ENCODE assay signal across 14 cellular contexts in the genomic region with DNA sequence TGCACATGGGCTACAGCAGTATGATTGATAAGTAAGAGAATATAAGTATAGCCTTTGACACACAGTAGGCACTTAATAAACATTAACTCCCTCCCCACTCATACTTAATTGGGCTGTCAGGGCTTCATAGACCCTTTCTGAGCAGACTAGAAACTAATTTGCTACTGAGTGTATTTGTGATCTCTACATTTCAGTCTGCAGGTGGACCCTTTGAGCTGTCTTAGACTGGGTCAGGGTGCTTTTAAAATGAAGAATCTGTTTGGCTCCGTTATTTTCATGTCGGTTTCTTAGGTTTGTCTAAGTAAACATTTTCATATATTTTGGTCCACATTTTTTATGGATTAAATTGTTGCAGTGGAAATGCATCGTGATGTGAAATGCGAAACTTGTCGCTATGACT. TPM values are rescaled to one million over a fixed set of nuclear protein-coding genes. Genes with fewer than 3 reads are reported as not detected.
DNase-seq lines count a peak whose midpoint lies in the region; ATAC-seq, FAIRE-seq and TF ChIP-seq lines count a peak whose summit lies in the region.
"Had no signal": no experiment of that assay in that cellular context is flagged by ENCODE, and none has a peak within 500 bp of the region (broad histone marks: within the 10 kb centered on the region; RNA-seq: fewer than 3 reads in every experiment).

No MANE protein-coding gene starts in this region.

- H3K9ac ChIP-seq in H9 (ENCODE audit: extremely low read depth, insufficient read length, low read length) (no peak overlapping the region), kidney (ENCODE audit: low read length in 2 of 2) (no peak overlapping the region)

- no peak overlapping the region for H3K23ac ChIP-seq in H9 (ENCODE audit: insufficient read length, low read depth, low read length)

- H2BK15ac ChIP-seq in H9 (ENCODE audit: low read depth, low read length) = no peak overlapping the region

- TF ChIP-seq POLR2A in uterus (IDR thresholded peaks at IDR 0.05) = no peak

- H3K27me3 ChIP-seq in H9 (ENCODE audit: insufficient read depth, low read length) (no peaks in the 10 kb centered on the region), left lung (peaks cover 0 to 21% of the 10 kb centered on the region in 2 donors), uterus (no peaks in the 10 kb centered on the region)

- H3K4me3 ChIP-seq in left lung (no peak overlapping the region), kidney (ENCODE audit: low read length in 2 of 2) (no peak overlapping the region), uterus (no peak overlapping the region)
- H3K4me3 ChIP-seq: transverse colon had no signal

- H3K79me1 ChIP-seq in H9 (ENCODE audit: insufficient read depth, low read depth, low read length, poor library complexity, severe bottlenecking) = no peaks in the 10 kb centered on the region

- in situ Hi-C loops in SK-MEL-5 (cut with HindIII; ENCODE audit: low pct_unique_long_range_greater_than_20kb, low sequenced_read_pairs) = no loop called here

- H2BK20ac ChIP-seq in H9 (ENCODE audit: low read depth, low read length, poor library complexity, severe bottlenecking) = no peak overlapping the region

- peak; percentile 54; the same call in 2 of the 3 replicates for TF ChIP-seq CTCF in H9 (conservative IDR thresholded peaks at IDR 0.05)
- TF ChIP-seq CTCF in left lung (IDR thresholded peaks at IDR 0.05) = no peak
- TF ChIP-seq CTCF in kidney (IDR thresholded peaks at IDR 0.05; ENCODE audit: borderline replicate concordance, extremely low read depth, insufficient read depth) = no peak
- no peak for TF ChIP-seq CTCF in uterus (IDR thresholded peaks at IDR 0.05)

- no peak overlapping the region for H3T11ph ChIP-seq in H9 (ENCODE audit: low read length)

- H3K4ac ChIP-seq in H9 (ENCODE audit: low read depth, low read length) = no peak overlapping the region

- H3K4me1 ChIP-seq in H9 (ENCODE audit: insufficient read depth, low read length) (no peaks in the 10 kb centered on the region), left lung (no peaks in the 10 kb centered on the region), kidney (ENCODE audit: control insufficient read depth in 1 of 2, insufficient read depth in 1 of 2, low read depth in 1 of 2, low read length in 2 of 2) (no peaks in the 10 kb centered on the region), uterus (no peaks in the 10 kb centered on the region)
- H3K4me1 ChIP-seq: Caco-2, transverse colon had no signal

- H3K27ac ChIP-seq in H9 (ENCODE audit: insufficient read length, low read depth, low read length) (no peak overlapping the region), left lung (no peak overlapping the region), kidney (ENCODE audit: low read depth in 2 of 2, low read length in 2 of 2) (no peak overlapping the region), uterus (no peak overlapping the region)
- H3K27ac ChIP-seq: transverse colon had no signal

- H3K18ac ChIP-seq in H9 (ENCODE audit: insufficient read length, low read depth, low read length) = no peak overlapping the region

- no peak overlapping the region for H3K14ac ChIP-seq in H9 (ENCODE audit: insufficient read depth, low read length)

- H4K20me1 ChIP-seq in H9 (ENCODE audit: control insufficient read depth, insufficient read depth, insufficient read length) = no peaks in the 10 kb centered on the region

- peak; percentile 15 for DNase-seq in DMS153 (lab: John Stamatoyannopoulos, UW)
- no peak for DNase-seq in DMS153 treated with DMSO at 0.1 percent for 48 hours (lab: John Stamatoyannopoulos, UW; ENCODE audit: unreplicated experiment)
- DNase-seq in H9 = no peak
- DNase-seq in SK-MEL-5 (ENCODE audit: low read depth, low spot score) = peak; percentile 8
- no peak for DNase-seq in left lung
- DNase-seq in kidney = no peak
- DNase-seq in uterus = no peak
- no peak for DNase-seq in activated CD4-positive, CD25-positive, alpha-beta regulatory T cell (lab: John Stamatoyannopoulos, UW)
- DNase-seq: 8988T; activated CD8-positive, alpha-beta memory T cell treated with anti-CD3 and anti-CD28 coated beads, Interleukin-2, amount 50 U/mL, for 4 hours; Caco-2; transverse colon had no signal

- no peak overlapping the region for H2AK5ac ChIP-seq in H9 (ENCODE audit: insufficient read length, low read length)

- intact Hi-C loops in left lung (cut with DNase I) (no loop called here), kidney (cut with DNase I) (no loop called here), uterus (cut with DNase I; ENCODE audit: low total_unique reads) (no loop called here)

- no peaks in the 10 kb centered on the region for H3K36me3 ChIP-seq in left lung
- H3K36me3 ChIP-seq in kidney (ENCODE audit: control insufficient read depth in 1 of 2, insufficient read depth in 2 of 2, low read length in 2 of 2) = no peaks in the 10 kb centered on the region
- H3K36me3 ChIP-seq in uterus = no peaks in the 10 kb centered on the region
- H3K36me3 ChIP-seq: transverse colon had no signal

- H3K4me3 Mint-ChIP-seq in H9 = no peak overlapping the region
- H3K4me3 Mint-ChIP-seq: activated naive CD8-positive, alpha-beta T cell had no signal

- H3K56ac ChIP-seq in H9 (ENCODE audit: insufficient read length, low read depth, low read length) = no peak overlapping the region

- peaks cover 6 to 10% (median 10%) of the 10 kb centered on the region in 3 experiments; a peak in 5 of 7 replicates for H3K36me3 Mint-ChIP-seq in H9 (ENCODE audit: insufficient read depth in 1 of 3, low read depth in 3 of 3)

- H3K79me2 ChIP-seq in H9 (ENCODE audit: insufficient read depth, low read length) = no peaks in the 10 kb centered on the region

- H2BK120ac ChIP-seq in H9 (ENCODE audit: low read depth, low read length, poor library complexity, severe bottlenecking) = no peak overlapping the region

- WGBS in H9 (ENCODE audit: extremely low coverage, insufficient read length, low lambda C conversion rate) = no CpG with 5 or more reads among the region's 5 CpGs

- H3K4me2 ChIP-seq in H9 (ENCODE audit: insufficient read depth, insufficient read length, low read length) = no peak overlapping the region

- peaks cover 10% of the 10 kb centered on the region in 2 experiments for H3K9me3 Mint-ChIP-seq in H9

- no peak overlapping the region for H2AFZ ChIP-seq in H9 (ENCODE audit: low read length)

- no peak overlapping the region for H2BK12ac ChIP-seq in H9 (ENCODE audit: insufficient read length, low read depth, low read length)

- ATAC-seq in left lung = peak; percentile 34
- ATAC-seq: HepG2 had no signal

- H4K5ac ChIP-seq in H9 (ENCODE audit: insufficient read length, low read depth, low read length) = no peak overlapping the region

- H3K23me2 ChIP-seq in H9 (ENCODE audit: insufficient read length, low read depth, low read length, poor library complexity, severe bottlenecking) = no peaks in the 10 kb centered on the region

- H3K4me1 Mint-ChIP-seq in H9 = no peaks in the 10 kb centered on the region

- no peak overlapping the region for H4K91ac ChIP-seq in H9 (ENCODE audit: insufficient read length, low read depth, low read length)

- H3K27me3 Mint-ChIP-seq in H9 (ENCODE audit: low read depth) = peaks cover 4% of the 10 kb centered on the region

- H3K9me3 ChIP-seq in H9 (ENCODE audit: control insufficient read depth, low read depth, low read length) (no peaks in the 10 kb centered on the region), left lung (peaks cover 0 to 12% of the 10 kb centered on the region in 2 donors), kidney (ENCODE audit: control insufficient read depth in 1 of 2, low read length in 2 of 2) (no peaks in the 10 kb centered on the region), uterus (no peaks in the 10 kb centered on the region)
- H3K9me3 ChIP-seq: transverse colon had no signal

- FAIRE-seq in kidney (lab: Jason Lieb, UNC) = no peak
- FAIRE-seq: HepG2 had no signal

- no peak overlapping the region for H2BK5ac ChIP-seq in H9 (ENCODE audit: insufficient read length, low read length)

- H4K8ac ChIP-seq in H9 (replicated peaks; ENCODE audit: insufficient read length, low read depth, low read length) = no peak overlapping the region

- no peak overlapping the region for H3K27ac Mint-ChIP-seq in H9
- H3K27ac Mint-ChIP-seq: activated naive CD8-positive, alpha-beta T cell had no signal

RNA-seq across cellular contexts. Expression of a gene that starts 50.3 kb away (rescaled TPM):
- 30.3 and 34.6 TPM in 2 replicates for total RNA-seq in H9 (2021)
- 39.7 and 48.8 TPM in 2 replicates for total RNA-seq in SK-MEL-5 (2014; rRNA removed; shearing (Covaris generic))
- 28.3 and 31.8 TPM in 2 replicates for polyA plus RNA-seq in SK-MEL-5 (2015; cell fraction: cytosol; rRNA removed)
- polyA plus RNA-seq in SK-MEL-5 (2015; cell fraction: nucleus; rRNA removed) = 3.6 and 7.1 TPM in 2 replicates
- 10 to 100 TPM; 34.7 to 45.8 TPM for total RNA-seq in left lung
- total RNA-seq in kidney = 51.0 TPM
- polyA plus RNA-seq in kidney (ENCODE audit: insufficient read depth, low read depth, low replicate concordance) = 106 TPM
- total RNA-seq in uterus = 100 to 1,000 TPM in 1 of 4 donors, 10 to 100 TPM in 3; 15.3 to 132 (median 54.0) TPM

RNA-seq across cellular contexts. Expression of a gene that starts 60.0 kb away (rescaled TPM):
- total RNA-seq in H9 (2021) (36.7 and 39.2 TPM in 2 replicates), left lung (10 to 100 TPM; 26.1 to 31.7 TPM), kidney (29.6 TPM), uterus (10 to 100 TPM; 23.2 to 56.8 (median 31.6) TPM)
- total RNA-seq in SK-MEL-5 (2014; rRNA removed; shearing (Covaris generic)) = 36.3 and 37.5 TPM in 2 replicates
- polyA plus RNA-seq in SK-MEL-5 (2015; cell fraction: cytosol; rRNA removed) = 13.2 and 18.6 TPM in 2 replicates
- 28.2 and 32.3 TPM in 2 replicates for polyA plus RNA-seq in SK-MEL-5 (2015; cell fraction: nucleus; rRNA removed)
- 20.4 TPM for polyA plus RNA-seq in kidney (ENCODE audit: insufficient read depth, low read depth, low replicate concordance)

Comparison
In these comparisons a context has a peak if more than half of its experiments do, and no peak if none do; other contexts are left out.
1. DNase-seq: peak in DMS153 (single experiment) and SK-MEL-5 (single experiment); none in DMS153 treated with DMSO at 0.1 percent for 48 hours (single experiment), H9 (single experiment), left lung (0 of 2), kidney (single experiment), uterus (0 of 2) and activated CD4-positive, CD25-positive, alpha-beta regulatory T cell (0 of 4).